ENCODE assay signal across 12 cellular contexts in genomic region chr4:86596802-86597201, GRCh38. TPM values are rescaled to one million over a fixed set of nuclear protein-coding genes. Genes with fewer than 3 reads are reported as not detected.
DNase-seq lines count a peak whose midpoint lies in the region; ATAC-seq and TF ChIP-seq lines count a peak whose summit lies in the region.
"Had no signal": no experiment of that assay in that cellular context is flagged by ENCODE, and none has a peak within 500 bp of the region (broad histone marks: within the 10 kb centered on the region; RNA-seq: fewer than 3 reads in every experiment).

No MANE protein-coding gene starts in this region.

- H3K27ac ChIP-seq in foreskin keratinocyte (peak overlapping the region; percentile 76), testis (peak overlapping the region; percentile 9 to 89)

- intact Hi-C loops in testis (cut with DNase I; ENCODE audit: low total_unique reads): no loop called here

- DNase-seq in HT1080 (ENCODE audit: low read depth): peak; percentile 46
- DNase-seq in amniotic epithelial cell (ENCODE audit: low read depth): peak; percentile 39
- no peak for DNase-seq in foreskin keratinocyte
- DNase-seq in testis: no peak
- DNase-seq in activated effector memory CD4-positive, alpha-beta T cell treated with Interleukin-2 at 50 U/mL for 16 hours: no peak
- no peak for DNase-seq in HPDE6-E6E7 (ENCODE audit: extremely low spot score)
- DNase-seq: erythroblast; left ventricle myocardium superior; MV-4-11; NK-92 treated with Interleukin-12 subunit alpha and Interleukin-12 subunit beta, amount 100 ng/mL, for 24 hours; T-helper 1 cell had no signal

- H3K27me3 ChIP-seq in foreskin keratinocyte (no peaks in the 10 kb centered on the region), testis (no peaks in the 10 kb centered on the region)

- H3K4me3 ChIP-seq in testis: peak overlapping the region in 1 of 2 donors; percentile 92

- TF ChIP-seq POLR2A in testis (IDR thresholded peaks at IDR 0.05): no peak

- H3K36me3 ChIP-seq in testis (ENCODE audit: low read depth, missing control alignments): no peaks in the 10 kb centered on the region

- no peak for TF ChIP-seq CTCF in foreskin keratinocyte (conservative IDR thresholded peaks at IDR 0.05)
- no peak for TF ChIP-seq CTCF in testis (IDR thresholded peaks at IDR 0.05)

- H3K9me3 ChIP-seq in testis: no peaks in the 10 kb centered on the region

- peaks cover 30% of the 10 kb centered on the region for H3K4me1 ChIP-seq in foreskin keratinocyte
- peaks cover 29% of the 10 kb centered on the region for H3K4me1 ChIP-seq in testis

- WGBS in testis, 2 donors: 38 to 49% methylated on average over 2 of the region's 2 CpGs

- ATAC-seq in foreskin keratinocyte (no peak), HG03045 (IDR thresholded peaks at IDR 0.05; ENCODE audit: unreplicated experiment) (no peak)
- ATAC-seq: left ventricle myocardium superior had no signal

RNA-seq across cellular contexts. Expression of gene PTPN13, which starts 2.7 kb away (rescaled TPM):
- total RNA-seq in HT1080 (2014; rRNA removed; shearing (Covaris generic)): 7.9 and 12.0 TPM in 2 replicates
- polyA plus RNA-seq in HT1080 (2015; cell fraction: cytosol; rRNA removed): 4.7 and 7.8 TPM in 2 replicates
- polyA plus RNA-seq in HT1080 (2015; cell fraction: nucleus; rRNA removed): 13.0 and 13.4 TPM in 2 replicates
- 65.2 and 73.5 TPM in 2 replicates for total RNA-seq in foreskin keratinocyte
- polyA plus RNA-seq in foreskin keratinocyte: 8.9 and 12.0 TPM in 2 replicates
- total RNA-seq in testis: 10 to 100 TPM; 48.9 to 62.0 TPM
- polyA plus RNA-seq in testis (ENCODE audit: insufficient read depth, low read depth, low replicate concordance): 30.1 TPM

Comparison
In these comparisons a context has a peak if more than half of its experiments do, and no peak if none do; other contexts are left out.
1. DNase-seq: peak in HT1080 (single experiment) and amniotic epithelial cell (single experiment); none in foreskin keratinocyte (0 of 2), testis (single experiment), activated effector memory CD4-positive, alpha-beta T cell treated with Interleukin-2 at 50 U/mL for 16 hours (single experiment) and HPDE6-E6E7 (single experiment).